6 cellular contexts compared by ENCODE assay signal in genomic region chr7:144311218-144311617, GRCh38. TPM values are rescaled to one million over a fixed set of nuclear protein-coding genes. Genes with fewer than 3 reads are reported as not detected.
DNase-seq lines count a peak whose midpoint lies in the region; FAIRE-seq and TF ChIP-seq lines count a peak whose summit lies in the region.
"Not testable (repeated sequence)": the region's sequence is repeated elsewhere in the genome, so short reads cannot be mapped to it uniquely, and the experiment has no call there.
"Had no signal": no experiment of that assay in that cellular context is flagged by ENCODE, and none has a peak within 500 bp of the region (broad histone marks: within the 10 kb centered on the region; RNA-seq: fewer than 3 reads in every experiment).

No MANE protein-coding gene starts in this region.

- not testable (repeated sequence) for DNase-seq in GM12891 (ENCODE audit: insufficient read length, low spot score)

- not testable (repeated sequence) for TF ChIP-seq POLR2A in GM12891 (IDR thresholded peaks at IDR 0.05; ENCODE audit: low read depth, low read length)

- FAIRE-seq in GM12891 (lab: Jason Lieb, UNC): peak; percentile 16
- peak; percentile 55 for FAIRE-seq in colon (lab: Jason Lieb, UNC)

RNA-seq across cellular contexts. Expression of gene OR2A1, which starts 1.0 kb away (rescaled TPM):
- polyA plus RNA-seq in GM12891 (2012; ENCODE audit: low read depth, missing spikeins): 0.39 TPM
- polyA plus RNA-seq: A549; AG04450; CD14-positive monocyte; CD8-positive, alpha-beta memory T cell had no signal

RNA-seq across cellular contexts. Expression of gene CTAGE8, which starts 42.1 kb away (rescaled TPM):
- polyA plus RNA-seq in GM12891 (2012; ENCODE audit: low read depth, missing spikeins): 0.31 TPM
- polyA plus RNA-seq: CD14-positive monocyte had no signal

RNA-seq across cellular contexts. Expression of gene ARHGEF5, which starts 44.0 kb away (rescaled TPM):
- 4.8 TPM for polyA plus RNA-seq in GM12891 (2012; ENCODE audit: low read depth, missing spikeins)

RNA-seq across cellular contexts. Expression of gene OR2A7, which starts 46.6 kb away (rescaled TPM):
- polyA plus RNA-seq in GM12891 (2012; ENCODE audit: low read depth, missing spikeins): 0.51 TPM
- polyA plus RNA-seq: A549, AG04450, CD14-positive monocyte had no signal
